8 cellular contexts compared by ENCODE assay signal in the genomic region with DNA sequence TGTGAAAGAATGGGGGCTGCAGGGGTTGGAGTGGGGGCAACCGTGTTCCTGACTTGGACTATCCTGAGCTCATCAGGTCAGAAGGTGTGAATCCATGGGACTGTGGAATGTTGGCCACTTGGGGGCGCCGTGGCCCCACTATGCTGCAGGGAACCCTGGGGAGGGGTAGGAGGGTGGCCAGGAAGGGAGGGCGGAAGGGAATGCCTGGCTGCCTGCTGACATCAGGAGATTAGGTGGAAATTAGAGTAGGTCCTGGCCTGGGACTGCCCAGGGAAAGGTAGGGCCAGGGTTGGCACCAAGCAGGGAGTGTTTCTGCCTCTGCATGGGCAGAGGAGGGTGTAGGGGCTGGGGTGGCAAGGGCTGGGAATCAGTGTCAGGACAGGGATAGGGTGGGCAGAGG.
DNase-seq lines count a peak whose midpoint lies in the region; ATAC-seq and TF ChIP-seq lines count a peak whose summit lies in the region.

No MANE protein-coding gene starts in this region.

- no peak overlapping the region for H3K27ac ChIP-seq in CD8-positive, alpha-beta memory T cell (ENCODE audit: low read depth, low read length)
- H3K27ac ChIP-seq in coronary artery (no peak overlapping the region), ovary (no peak overlapping the region)

- TF ChIP-seq EP300 in ovary (IDR thresholded peaks at IDR 0.05): no peak

- POLR2A ChIA-PET in CD8-positive, alpha-beta memory T cell (lab: Charles Lee): no interaction called here

- H3K9me3 Mint-ChIP-seq in CD8-positive, alpha-beta memory T cell: no peaks in the 10 kb centered on the region

- TF ChIP-seq CTCF in coronary artery (IDR thresholded peaks at IDR 0.05) (no peak), ovary (IDR thresholded peaks at IDR 0.05) (no peak)

- peak overlapping the region; percentile 10 to 90 (median 64) for H3K27ac Mint-ChIP-seq in CD8-positive, alpha-beta memory T cell

- no peak for ATAC-seq in GM18909 (IDR thresholded peaks at IDR 0.05; ENCODE audit: poor library complexity, unreplicated experiment)
- ATAC-seq in GM21367 (IDR thresholded peaks at IDR 0.05; ENCODE audit: unreplicated experiment): no peak

- H3K27me3 Mint-ChIP-seq in CD8-positive, alpha-beta memory T cell: peaks cover 0 to 16% of the 10 kb centered on the region in 2 donors

- H3K36me3 Mint-ChIP-seq in CD8-positive, alpha-beta memory T cell: peaks cover 0 to 2% (median 0%) of the 10 kb centered on the region in 3 donors

- CTCF ChIA-PET in CD8-positive, alpha-beta memory T cell (lab: Charles Lee): interaction anchor here (0.6 to 2.7 kb wide), 11 partner anchors 10 to 901 kb away, joined by 3 to 13 read pairs (median 3); no protein-coding TSS in a partner anchor

- H3K36me3 ChIP-seq in CD8-positive, alpha-beta memory T cell (ENCODE audit: insufficient read depth, low read length): no peaks in the 10 kb centered on the region
- H3K36me3 ChIP-seq in ovary: no peaks in the 10 kb centered on the region

- H3K27me3 ChIP-seq in CD8-positive, alpha-beta memory T cell (ENCODE audit: insufficient read depth, low read length, poor library complexity, severe bottlenecking): no peaks in the 10 kb centered on the region
- H3K27me3 ChIP-seq in ovary: no peaks in the 10 kb centered on the region

- H3K4me3 ChIP-seq in CD8-positive, alpha-beta memory T cell (ENCODE audit: low read length): no peak overlapping the region
- no peak overlapping the region for H3K4me3 ChIP-seq in coronary artery
- no peak overlapping the region for H3K4me3 ChIP-seq in ovary

- H3K4me1 ChIP-seq in CD8-positive, alpha-beta memory T cell (ENCODE audit: insufficient read depth, low read length): peaks cover 10% of the 10 kb centered on the region
- no peaks in the 10 kb centered on the region for H3K4me1 ChIP-seq in ovary (ENCODE audit: insufficient read depth)

- intact Hi-C loops in posterior cingulate gyrus (cut with DNase I): no loop called here
- intact Hi-C loops in ovary (cut with DNase I): no loop called here

- WGBS in ovary, 3 donors: 9 to 17% (median 15%) methylated on average over 4 of the region's 4 CpGs

- TF ChIP-seq POLR2A in ovary (IDR thresholded peaks at IDR 0.05): no peak

- DNase-seq in CD8-positive, alpha-beta memory T cell: peak in 3 of 5 donors; percentile 25 to 54 (median 36)
- DNase-seq in H4 (ENCODE audit: low spot score) (peak; percentile 58), T follicular helper cell (ENCODE audit: low read depth) (peak; percentile 20), coronary artery (ENCODE audit: low spot score) (peak; percentile 68), posterior cingulate gyrus (peak in 8 of 10 donors; percentile 45 to 95 (median 71)), ovary (no peak)

- H3K9me3 ChIP-seq in CD8-positive, alpha-beta memory T cell (ENCODE audit: low read length): no peaks in the 10 kb centered on the region
- no peaks in the 10 kb centered on the region for H3K9me3 ChIP-seq in ovary

- peak overlapping the region in 4 of 7 donors; percentile 3 to 57 (median 42) for H3K4me3 Mint-ChIP-seq in CD8-positive, alpha-beta memory T cell

- H3K4me1 Mint-ChIP-seq in CD8-positive, alpha-beta memory T cell: peaks cover 22 to 24% (median 22%) of the 10 kb centered on the region in 3 donors

Comparison
In these comparisons a context has a peak if more than half of its experiments do, and no peak if none do; other contexts are left out.
1. DNase-seq: peak in CD8-positive, alpha-beta memory T cell (3 of 5), H4 (single experiment), T follicular helper cell (single experiment), coronary artery (single experiment) and posterior cingulate gyrus (8 of 10); none in ovary (0 of 5).